20 cellular contexts compared by ENCODE assay signal in the genomic region with DNA sequence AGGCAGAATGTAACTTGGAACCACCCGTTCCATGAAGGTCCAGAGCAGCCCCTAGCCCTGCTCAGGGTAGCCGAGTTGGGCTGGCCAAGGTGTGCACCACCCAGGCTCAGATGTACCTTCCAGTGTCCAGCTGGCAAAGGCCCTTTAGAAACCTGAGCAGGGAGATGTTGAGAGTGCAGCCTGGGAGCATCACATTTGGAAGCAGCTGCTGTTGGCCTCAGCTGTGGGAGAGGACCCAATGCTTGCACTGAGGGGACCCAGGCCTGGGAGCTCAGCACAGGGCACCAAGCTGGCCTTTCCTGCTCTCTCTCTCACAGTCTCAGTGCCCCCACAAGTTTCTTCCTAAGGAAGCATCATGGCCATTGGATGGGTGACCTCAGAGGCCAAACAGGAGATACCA. TPM values are rescaled to one million over a fixed set of nuclear protein-coding genes. Genes with fewer than 3 reads are reported as not detected.
A peak's percentile ranks its signal among the peaks of the same experiment; 100 is the strongest.
DNase-seq lines count a peak whose midpoint lies in the region; ATAC-seq, FAIRE-seq and TF ChIP-seq lines count a peak whose summit lies in the region.
"Had no signal": no experiment of that assay in that cellular context is flagged by ENCODE, and none has a peak within 500 bp of the region (broad histone marks: within the 10 kb centered on the region; RNA-seq: fewer than 3 reads in every experiment).

No MANE protein-coding gene starts in this region.

- CTCF ChIA-PET in HepG2 (lab: Yijun Ruan, JAX; ENCODE audit: low intra/inter-chr PET ratio, low total read pairs) (no interaction called here), H1 (lab: Charles Lee; ENCODE audit: partially characterized antibody) (interaction anchor here (0.7 to 2.8 kb wide), 8 partner anchors 9 to 284 kb away, joined by 3 to 12 read pairs (median 6); no protein-coding TSS in a partner anchor)

- TF ChIP-seq POLR2A in HepG2 (IDR thresholded peaks at IDR 0.05; ENCODE audit: insufficient read depth in 1 of 2, low read depth in 2 of 2, low read length in 2 of 2): no peak
- no peak for TF ChIP-seq POLR2A in right lobe of liver (IDR thresholded peaks at IDR 0.05)
- no peak for TF ChIP-seq POLR2A in H1 (IDR thresholded peaks at IDR 0.05; ENCODE audit: control extremely low read depth in 1 of 2, low read depth in 2 of 2, low read length in 2 of 2)
- no peak for TF ChIP-seq POLR2A in spleen (IDR thresholded peaks at IDR 0.05)

- TF ChIP-seq RAD21 in HepG2 (CRISPR knock-in tag; IDR thresholded peaks at IDR 0.05) (no peak), H1 (IDR thresholded peaks at IDR 0.05 in 1 of 2, conservative IDR thresholded peaks at IDR 0.05 in 1 of 2; ENCODE audit: low read depth in 2 of 2, low read length in 2 of 2) (no peak)

- no peak overlapping the region for H3K23ac ChIP-seq in H1 (ENCODE audit: insufficient read length)

- H3K9ac ChIP-seq in HepG2 (ENCODE audit: insufficient read depth, low read depth, low read length): no peak overlapping the region
- H3K9ac ChIP-seq in H1 (replicated peaks in 1 of 4; ENCODE audit: extremely low read depth in 1 of 4, low read depth in 3 of 4, low read length in 3 of 4): no peak overlapping the region

- no peak overlapping the region for H4K8ac ChIP-seq in H1 (ENCODE audit: extremely low read depth, insufficient read depth, low read length)

- H3K4me3 ChIP-seq in HepG2 (replicated peaks in 1 of 3; ENCODE audit: insufficient read depth in 1 of 3, low read depth in 2 of 3, low read length in 3 of 3) (no peak overlapping the region), right lobe of liver (no peak overlapping the region), H1 (ENCODE audit: extremely low read depth in 1 of 4, insufficient read depth in 2 of 4, low read depth in 3 of 4, low read length in 4 of 4) (no peak overlapping the region), spleen (no peak overlapping the region)
- H3K4me3 ChIP-seq: GM23338, K562 had no signal

- H3K4me2 ChIP-seq in HepG2 (ENCODE audit: low read depth, low read length): no peak overlapping the region
- H3K4me2 ChIP-seq in H1 (ENCODE audit: insufficient read depth in 1 of 2, low read depth in 2 of 2, low read length in 2 of 2): no peak overlapping the region
- H3K4me2 ChIP-seq: GM23338 had no signal

- peak; percentile 6; the same call in 1 of the 3 replicates for ATAC-seq in HepG2
- no peak for ATAC-seq in right lobe of liver
- no peak for ATAC-seq in HG03460 (IDR thresholded peaks at IDR 0.05; ENCODE audit: unreplicated experiment)
- ATAC-seq: GM23338 had no signal

- H4K91ac ChIP-seq in H1 (replicated peaks; ENCODE audit: insufficient read length, low read length): no peak overlapping the region

- no peak overlapping the region for H2BK120ac ChIP-seq in H1 (replicated peaks; ENCODE audit: low read depth, low read length)

- H3K27ac Mint-ChIP-seq in nephron progenitor cell: no peak overlapping the region
- H3K27ac Mint-ChIP-seq: CD8-positive, alpha-beta memory T cell; GM23338; H9 had no signal

- H3K18ac ChIP-seq in H1 (ENCODE audit: extremely low read depth, low read length): no peak overlapping the region

- peaks cover 2% of the 10 kb centered on the region for H3K4me1 ChIP-seq in HepG2 (ENCODE audit: insufficient read depth, low read length)
- H3K4me1 ChIP-seq in right lobe of liver: no peaks in the 10 kb centered on the region
- peaks cover 0 to 7% (median 3%) of the 10 kb centered on the region in 4 experiments; a peak in 4 of 7 replicates for H3K4me1 ChIP-seq in H1 (replicated peaks in 1 of 4; ENCODE audit: control insufficient read depth in 3 of 4, insufficient read depth in 4 of 4, low read length in 3 of 4)
- H3K4me1 ChIP-seq in spleen: no peaks in the 10 kb centered on the region
- H3K4me1 ChIP-seq: BE2C had no signal

- H4K20me1 ChIP-seq in HepG2 (ENCODE audit: insufficient read depth, low read length) (no peaks in the 10 kb centered on the region), H1 (replicated peaks in 1 of 2; ENCODE audit: control insufficient read depth in 1 of 2, insufficient read depth in 2 of 2, low read length in 2 of 2) (peaks cover 0 to 9% of the 10 kb centered on the region in 2 experiments)

- H2AFZ ChIP-seq in HepG2 (ENCODE audit: low read length) (no peak overlapping the region), H1 (ENCODE audit: low read length) (no peak overlapping the region)
- H2AFZ ChIP-seq: GM23338 had no signal

- POLR2A ChIA-PET in HepG2 (lab: Yijun Ruan, JAX) (no interaction called here), H1 (lab: Charles Lee; ENCODE audit: partially characterized antibody) (interaction anchor here (1.1 kb wide), 1 partner anchor 31 kb away, joined by 3 read pairs; no protein-coding TSS in a partner anchor)

- no peak overlapping the region for H3K56ac ChIP-seq in H1 (replicated peaks; ENCODE audit: insufficient read length, low read depth, low read length)

- H2BK5ac ChIP-seq in H1 (ENCODE audit: low read depth, low read length): no peak overlapping the region

- no peak overlapping the region for H3K14ac ChIP-seq in H1 (ENCODE audit: insufficient read length)

- H3K4me3 Mint-ChIP-seq in nephron progenitor cell: no peak overlapping the region
- H3K4me3 Mint-ChIP-seq: CD8-positive, alpha-beta memory T cell; GM23338; H9 had no signal

- DNase-seq in HepG2 (ENCODE audit: low spot score): no peak
- DNase-seq in right lobe of liver: no peak
- DNase-seq in COLO668 (lab: John Stamatoyannopoulos, UW; ENCODE audit: unreplicated experiment): peak; percentile 5
- DNase-seq in H1 (ENCODE audit: low read depth in 1 of 2, low spot score in 2 of 2): no peak
- DNase-seq in spleen: peak; percentile 56
- no peak for DNase-seq in NCI-H2171 (lab: John Stamatoyannopoulos, UW)
- DNase-seq in nephron progenitor cell: no peak
- DNase-seq: BE2C; CD8-positive, alpha-beta memory T cell; DMS 273 treated with DMSO at 0.1 percent for 48 hours; DMS79 treated with DMSO at 0.1 percent for 48 hours; EL had no signal

- H3K9me3 ChIP-seq in HepG2 (ENCODE audit: low read length): peaks cover 11% of the 10 kb centered on the region
- no peaks in the 10 kb centered on the region for H3K9me3 ChIP-seq in right lobe of liver
- no peaks in the 10 kb centered on the region for H3K9me3 ChIP-seq in H1 (ENCODE audit: insufficient read depth in 2 of 2, low read depth in 1 of 2, low read length in 1 of 2)
- H3K9me3 ChIP-seq in spleen: peaks cover 0 to 19% (median 16%) of the 10 kb centered on the region in 8 donors
- H3K9me3 ChIP-seq: BE2C had no signal

- H3K36me3 Mint-ChIP-seq in nephron progenitor cell (ENCODE audit: low read depth): no peaks in the 10 kb centered on the region
- H3K36me3 Mint-ChIP-seq: CD8-positive, alpha-beta memory T cell had no signal

- no peak overlapping the region for H4K5ac ChIP-seq in H1 (ENCODE audit: insufficient read length, low read depth, low read length)

- H2AK5ac ChIP-seq in H1 (ENCODE audit: low read depth, low read length): no peak overlapping the region

- H2BK20ac ChIP-seq in H1 (ENCODE audit: low read length): no peak overlapping the region

- H3K9me3 Mint-ChIP-seq in nephron progenitor cell: peaks cover 7% of the 10 kb centered on the region

- TF ChIP-seq EP300 in HepG2 (IDR thresholded peaks at IDR 0.05; ENCODE audit: low read depth in 2 of 2, low read length in 2 of 2) (no peak), HepG2 (CRISPR knock-in tag; IDR thresholded peaks at IDR 0.05; ENCODE audit: borderline replicate concordance) (no peak), H1 (IDR thresholded peaks at IDR 0.05; ENCODE audit: borderline replicate concordance in 1 of 2, low read depth in 2 of 2, low read length in 2 of 2) (no peak)

- in situ Hi-C loops in HepG2 (cut with HindIII; ENCODE audit: extremely low pct_ligation_motif_present, low pct_unique_long_range_greater_than_20kb): no loop called here

- peaks cover 2% of the 10 kb centered on the region for H3K27me3 Mint-ChIP-seq in nephron progenitor cell (ENCODE audit: low read depth, poor library complexity)

- intact Hi-C loops in HepG2 (cut with micrococcal nuclease; ENCODE audit: unreplicated experiment) (no loop called here), right lobe of liver (cut with DNase I) (no loop called here), spleen (cut with DNase I; ENCODE audit: low total_unique reads) (no loop called here)

- BruUV-seq in HepG2 (replicated peaks; lab: Mats Ljungman, UMichigan): no TSS peak

- no peak for FAIRE-seq in HepG2 (lab: Jason Lieb, UNC)
- no peak for FAIRE-seq in H1 (lab: Jason Lieb, UNC)
- FAIRE-seq: A204.1, G401.6, GM12891, K562 had no signal

- H3K4ac ChIP-seq in H1 (replicated peaks; ENCODE audit: insufficient read length, low read depth, low read length): no peak overlapping the region

- peaks cover 28% of the 10 kb centered on the region for H3K4me1 Mint-ChIP-seq in nephron progenitor cell

- TF ChIP-seq CTCF in HepG2 (CRISPR knock-in tag; IDR thresholded peaks at IDR 0.05) (no peak), right lobe of liver (IDR thresholded peaks at IDR 0.05) (no peak), H1 (IDR thresholded peaks at IDR 0.05; ENCODE audit: control extremely low read depth in 1 of 3, insufficient read depth in 1 of 3, low read depth in 1 of 3, low read length in 3 of 3) (no peak), spleen (IDR thresholded peaks at IDR 0.05 in 8 of 11, conservative IDR thresholded peaks at IDR 0.05 in 3 of 11) (no peak), nephron progenitor cell (IDR thresholded peaks at IDR 0.05) (no peak)

- no peaks in the 10 kb centered on the region for H3K79me1 ChIP-seq in H1 (ENCODE audit: low read depth, low read length)

- no CpG with 5 or more reads among the region's 2 CpGs for WGBS in HepG2 (ENCODE audit: low lambda C conversion rate)
- no CpG with 5 or more reads among the region's 2 CpGs for WGBS in right lobe of liver (ENCODE audit: insufficient coverage, low coverage, low lambda C conversion rate, missing lambda C conversion rate)
- 95% methylated on average over 2 of the region's 2 CpGs; no CpG with 5 or more reads in 1 of the 2 experiments for WGBS in H1 (ENCODE audit: extremely low coverage in 1 of 2, insufficient coverage in 1 of 2, insufficient read length in 1 of 2, insufficient replicate concordance in 2 of 2, low coverage in 1 of 2, low lambda C conversion rate in 2 of 2, missing lambda C conversion rate in 1 of 2), 2 experiments
- 87 to 100% (median 92%) methylated on average over 2 of the region's 2 CpGs for WGBS in spleen, 5 donors

- H2BK15ac ChIP-seq in H1 (ENCODE audit: low read length): no peak overlapping the region

- H3K23me2 ChIP-seq in H1 (ENCODE audit: low read depth, low read length): peaks cover 13% of the 10 kb centered on the region

- H3K36me3 ChIP-seq in HepG2 (replicated peaks in 1 of 2; ENCODE audit: control insufficient read depth in 1 of 2, insufficient read depth in 2 of 2, low read length in 2 of 2) (no peaks in the 10 kb centered on the region), right lobe of liver (no peaks in the 10 kb centered on the region), H1 (ENCODE audit: control insufficient read depth in 2 of 4, insufficient read depth in 4 of 4, low read length in 3 of 4) (no peaks in the 10 kb centered on the region), spleen (no peaks in the 10 kb centered on the region)
- H3K36me3 ChIP-seq: BE2C had no signal

- no peak overlapping the region for H3K27ac ChIP-seq in HepG2 (ENCODE audit: extremely low read length, insufficient read depth, low read length)
- no peak overlapping the region for H3K27ac ChIP-seq in right lobe of liver
- no peak overlapping the region for H3K27ac ChIP-seq in H1 (ENCODE audit: low read depth, low read length)
- H3K27ac ChIP-seq in spleen: no peak overlapping the region
- H3K27ac ChIP-seq: HL-60 had no signal

- H3K27me3 ChIP-seq in HepG2 (ENCODE audit: control insufficient read depth in 1 of 2, insufficient read depth in 2 of 2, low read length in 2 of 2) (peaks cover 9 to 44% of the 10 kb centered on the region in 2 experiments; a peak in 4 of 5 replicates), right lobe of liver (no peaks in the 10 kb centered on the region), H1 (replicated peaks in 1 of 4; ENCODE audit: control insufficient read depth in 3 of 4, extremely low read depth in 1 of 4, insufficient read depth in 3 of 4, low read length in 3 of 4) (no peaks in the 10 kb centered on the region), spleen (replicated peaks in 1 of 7) (peaks cover 0 to 10% (median 0%) of the 10 kb centered on the region in 7 donors)
- H3K27me3 ChIP-seq: BE2C had no signal

- H2BK12ac ChIP-seq in H1 (ENCODE audit: low read depth, low read length): 0 out of 2 replicates have a peak overlapping the region, but pooled peaks have one; percentile 17

- H3K79me2 ChIP-seq in HepG2 (ENCODE audit: insufficient read depth, low read length): no peaks in the 10 kb centered on the region
- H3K79me2 ChIP-seq in H1 (ENCODE audit: control insufficient read depth in 1 of 2, insufficient read depth in 2 of 2, low read length in 2 of 2): no peaks in the 10 kb centered on the region

RNA-seq across cellular contexts. Expression of a gene that starts 33.5 kb away (rescaled TPM):
- total RNA-seq in HepG2 (2016; rRNA removed; fragmentation: Illumina TruSeq; extraction: Trizol): not detected in 2 replicates
- total RNA-seq in HepG2 (2016; cell fraction: cytosol; rRNA removed; fragmentation: Illumina TruSeq; extraction: Trizol; ENCODE audit: low read depth): not detected in 2 replicates
- total RNA-seq in HepG2 (2016; cell fraction: insoluble cytoplasmic fraction; rRNA removed; fragmentation: Illumina TruSeq; extraction: Trizol): 0.09 TPM in 1 of 2 replicates, not detected in the other
- total RNA-seq in HepG2 (2016; cell fraction: membrane; rRNA removed; fragmentation: Illumina TruSeq; extraction: Trizol): 0.10 TPM in 1 of 2 replicates, not detected in the other
- not detected in 2 replicates for total RNA-seq in HepG2 (2016; cell fraction: nucleus; rRNA removed; fragmentation: Illumina TruSeq; extraction: Trizol)
- polyA plus RNA-seq in HepG2 (2011; rRNA removed): not detected in 2 replicates
- not detected in 2 replicates for polyA plus RNA-seq in HepG2 (2011; cell fraction: cytosol; rRNA removed)
- polyA plus RNA-seq in HepG2 (2011; cell fraction: nucleus; rRNA removed): 0.09 and 0.11 TPM in 2 replicates
- not detected in 2 replicates for polyA plus RNA-seq in HepG2 (2012)
- polyA plus RNA-seq in HepG2 (2016; cell fraction: cytosol; fragmentation: Illumina TruSeq; extraction: Trizol; ENCODE audit: low read depth): not detected in 2 replicates
- not detected in 2 replicates for polyA plus RNA-seq in HepG2 (2016; cell fraction: insoluble cytoplasmic fraction; fragmentation: Illumina TruSeq; extraction: Trizol; ENCODE audit: low read depth)
- polyA plus RNA-seq in HepG2 (2016; cell fraction: membrane; fragmentation: Illumina TruSeq; extraction: Trizol; ENCODE audit: low read depth): not detected in 2 replicates
- not detected in 2 replicates for polyA plus RNA-seq in HepG2 (2016; cell fraction: nucleus; fragmentation: Illumina TruSeq; extraction: Trizol; ENCODE audit: insufficient read depth, low read depth)
- polyA minus RNA-seq in HepG2 (2011; rRNA and poly(A)+ RNA removed; ENCODE audit: low replicate concordance): 44.5 TPM in 1 of 2 replicates, not detected in the other
- not detected in 2 replicates for polyA minus RNA-seq in HepG2 (2011; cell fraction: cytosol; rRNA and poly(A)+ RNA removed)
- polyA minus RNA-seq in HepG2 (2011; cell fraction: nucleus; rRNA and poly(A)+ RNA removed): not detected in 2 replicates
- total RNA-seq in right lobe of liver: 1 to 10 TPM in 2 of 6 experiments, under 1 TPM in 4; 0.38 to 1.7 (median 0.72) TPM
- not detected in 2 replicates for total RNA-seq in H1 (2021; fragmentation: NEBNext Ultra II Directional; extraction: Animal tissue kit (Norgen Biotek cat#: 25700))
- 0.15 and 0.30 TPM in 2 replicates for polyA plus RNA-seq in H1 (2011; rRNA removed)
- polyA plus RNA-seq in H1 (2011; cell fraction: cytosol; rRNA removed): 0.21 TPM
- 0.70 TPM for polyA plus RNA-seq in H1 (2011; cell fraction: nucleus; rRNA removed)
- polyA plus RNA-seq in H1 (2012, experiment 1 of 2): 0.15 to 0.18 TPM (median 0.16 TPM) in 4 replicates
- not detected for polyA plus RNA-seq in H1 (2012, experiment 2 of 2)
- 0.12 TPM for polyA plus RNA-seq in H1 (2013, experiment 1 of 2)
- polyA plus RNA-seq in H1 (2013, experiment 2 of 2): 0.13 TPM
- 0.27 and 0.38 TPM in 2 replicates for polyA minus RNA-seq in H1 (2011; rRNA and poly(A)+ RNA removed)
- 0.81 TPM for polyA minus RNA-seq in H1 (2011; cell fraction: cytosol; rRNA and poly(A)+ RNA removed)
- 0.70 TPM for polyA minus RNA-seq in H1 (2011; cell fraction: nucleus; rRNA and poly(A)+ RNA removed)
- total RNA-seq in spleen: under 1 TPM in 1 of 7 donors, not detected in 6; 0.22 TPM
- polyA plus RNA-seq in spleen: under 1 TPM; 0.04 to 0.32 (median 0.18) TPM
- total RNA-seq: CD8-positive, alpha-beta memory T cell; GM23338; K562 had no signal
- polyA plus RNA-seq: CD8-positive, alpha-beta memory T cell; GM23338; K562 had no signal

RNA-seq across cellular contexts. Expression of a gene that starts 41.1 kb away (rescaled TPM):
- total RNA-seq in HepG2 (2016; rRNA removed; fragmentation: Illumina TruSeq; extraction: Trizol) (not detected in 2 replicates), right lobe of liver (not detected), spleen (not detected)
- total RNA-seq in HepG2 (2016; cell fraction: cytosol; rRNA removed; fragmentation: Illumina TruSeq; extraction: Trizol; ENCODE audit: low read depth): not detected in 2 replicates
- total RNA-seq in HepG2 (2016; cell fraction: insoluble cytoplasmic fraction; rRNA removed; fragmentation: Illumina TruSeq; extraction: Trizol): not detected in 2 replicates
- total RNA-seq in HepG2 (2016; cell fraction: membrane; rRNA removed; fragmentation: Illumina TruSeq; extraction: Trizol): not detected in 2 replicates
- total RNA-seq in HepG2 (2016; cell fraction: nucleus; rRNA removed; fragmentation: Illumina TruSeq; extraction: Trizol): not detected in 2 replicates
- polyA plus RNA-seq in HepG2 (2011; rRNA removed) (not detected in 2 replicates), H1 (2011; rRNA removed) (not detected in 2 replicates), spleen (not detected)
- not detected in 2 replicates for polyA plus RNA-seq in HepG2 (2011; cell fraction: cytosol; rRNA removed)
- polyA plus RNA-seq in HepG2 (2011; cell fraction: nucleus; rRNA removed): not detected in 2 replicates
- not detected in 2 replicates for polyA plus RNA-seq in HepG2 (2012)
- not detected in 2 replicates for polyA plus RNA-seq in HepG2 (2016; cell fraction: cytosol; fragmentation: Illumina TruSeq; extraction: Trizol; ENCODE audit: low read depth)
- not detected in 2 replicates for polyA plus RNA-seq in HepG2 (2016; cell fraction: insoluble cytoplasmic fraction; fragmentation: Illumina TruSeq; extraction: Trizol; ENCODE audit: low read depth)
- not detected in 2 replicates for polyA plus RNA-seq in HepG2 (2016; cell fraction: membrane; fragmentation: Illumina TruSeq; extraction: Trizol; ENCODE audit: low read depth)
- not detected in 2 replicates for polyA plus RNA-seq in HepG2 (2016; cell fraction: nucleus; fragmentation: Illumina TruSeq; extraction: Trizol; ENCODE audit: insufficient read depth, low read depth)
- polyA minus RNA-seq in HepG2 (2011; rRNA and poly(A)+ RNA removed; ENCODE audit: low replicate concordance): not detected in 2 replicates
- not detected in 2 replicates for polyA minus RNA-seq in HepG2 (2011; cell fraction: cytosol; rRNA and poly(A)+ RNA removed)
- not detected in 2 replicates for polyA minus RNA-seq in HepG2 (2011; cell fraction: nucleus; rRNA and poly(A)+ RNA removed)
- not detected in 2 replicates for total RNA-seq in H1 (2021; fragmentation: NEBNext Ultra II Directional; extraction: Animal tissue kit (Norgen Biotek cat#: 25700))
- not detected for polyA plus RNA-seq in H1 (2011; cell fraction: cytosol; rRNA removed)
- polyA plus RNA-seq in H1 (2011; cell fraction: nucleus; rRNA removed): not detected
- not detected in 4 replicates for polyA plus RNA-seq in H1 (2012, experiment 1 of 2)
- not detected for polyA plus RNA-seq in H1 (2012, experiment 2 of 2)
- not detected for polyA plus RNA-seq in H1 (2013, experiment 1 of 2)
- polyA plus RNA-seq in H1 (2013, experiment 2 of 2): not detected
- not detected in 2 replicates for polyA minus RNA-seq in H1 (2011; rRNA and poly(A)+ RNA removed)
- not detected for polyA minus RNA-seq in H1 (2011; cell fraction: cytosol; rRNA and poly(A)+ RNA removed)
- polyA minus RNA-seq in H1 (2011; cell fraction: nucleus; rRNA and poly(A)+ RNA removed): not detected
- total RNA-seq: CD8-positive, alpha-beta memory T cell; GM23338; H9; K562 had no signal
- polyA plus RNA-seq: CD8-positive, alpha-beta memory T cell; GM23338; K562 had no signal

Comparison
In these comparisons a context has a peak if more than half of its experiments do, and no peak if none do; other contexts are left out.
1. DNase-seq: peak in COLO668 (single experiment) and spleen (single experiment); none in HepG2 (single experiment), right lobe of liver (0 of 3), H1 (0 of 2), NCI-H2171 (single experiment) and nephron progenitor cell (single experiment).